18 cellular contexts compared by ENCODE assay signal in genomic region chr18:25453556-25454269, GRCh38.
A peak's percentile ranks its signal among the peaks of the same experiment; 100 is the strongest.
DNase-seq lines count a peak whose midpoint lies in the region; TF ChIP-seq lines count a peak whose summit lies in the region.
"Had no signal": no experiment of that assay in that cellular context is flagged by ENCODE, and none has a peak within 500 bp of the region (broad histone marks: within the 10 kb centered on the region; RNA-seq: fewer than 3 reads in every experiment).

No MANE protein-coding gene starts in this region.

- peaks cover 30% of the 10 kb centered on the region for H3K4me1 Mint-ChIP-seq in neural crest cell

- peaks cover 11% of the 10 kb centered on the region for H3K36me3 Mint-ChIP-seq in neural crest cell (ENCODE audit: low read depth)
- H3K36me3 Mint-ChIP-seq: activated naive CD8-positive, alpha-beta T cell had no signal

- TF ChIP-seq CTCF in fibroblast of pulmonary artery (IDR thresholded peaks at IDR 0.05; ENCODE audit: low read length, missing control alignments) = no peak
- no peak for TF ChIP-seq CTCF in neural crest cell (conservative IDR thresholded peaks at IDR 0.05)

- no peak overlapping the region for H3K4me3 ChIP-seq in fibroblast of pulmonary artery (replicated peaks; ENCODE audit: low read depth, low read length)
- H3K4me3 ChIP-seq: BLaER1, GM23338, lung, Peyer's patch had no signal

- DNase-seq in AG20443 (ENCODE audit: low spot score) = peak; percentile 55
- peak; percentile 13 for DNase-seq in OCI-M1 (lab: John Stamatoyannopoulos, UW)
- DNase-seq in fibroblast of pulmonary artery (ENCODE audit: low read depth) = peak; percentile 6
- no peak for DNase-seq in neural crest cell (ENCODE audit: low read depth, low spot score)
- DNase-seq in NOMO-1 treated with dmso at 0.1 percent for 144 hours (lab: John Stamatoyannopoulos, UW; ENCODE audit: unreplicated experiment) = no peak
- no peak for DNase-seq in NCI-H524 (lab: John Stamatoyannopoulos, UW)
- no peak for DNase-seq in mesenteric fat pad (ENCODE audit: low spot score)
- DNase-seq in SHP77 treated with DMSO at 0.1 percent for 48 hours (lab: John Stamatoyannopoulos, UW) = no peak
- DNase-seq: cerebellar nuclear complex, KG1, NCI-H187 treated with DMSO at 0.1 percent for 48 hours, NCI-H526, nucleus accumbens, Peyer's patch had no signal

- peak overlapping the region; percentile 9 for H3K27ac Mint-ChIP-seq in neural crest cell (ENCODE audit: unreplicated experiment)
- H3K27ac Mint-ChIP-seq: activated naive CD8-positive, alpha-beta T cell; GM23338 had no signal

- no peak overlapping the region for H3K4me3 Mint-ChIP-seq in neural crest cell
- H3K4me3 Mint-ChIP-seq: activated naive CD8-positive, alpha-beta T cell; GM23338 had no signal

- peaks cover 16% of the 10 kb centered on the region for H3K9me3 Mint-ChIP-seq in neural crest cell

- no peaks in the 10 kb centered on the region for H3K27me3 Mint-ChIP-seq in neural crest cell (ENCODE audit: low read depth)
- H3K27me3 Mint-ChIP-seq: activated naive CD8-positive, alpha-beta T cell had no signal

Comparison
In these comparisons a context has a peak if more than half of its experiments do, and no peak if none do; other contexts are left out.
1. DNase-seq: peak in AG20443 (single experiment), OCI-M1 (single experiment) and fibroblast of pulmonary artery (single experiment); none in neural crest cell (single experiment), NOMO-1 treated with dmso at 0.1 percent for 144 hours (single experiment), NCI-H524 (0 of 2), mesenteric fat pad (single experiment) and SHP77 treated with DMSO at 0.1 percent for 48 hours (single experiment).